ENCODE assay signal across 16 cellular contexts in genomic region chr5:1021136-1021968, GRCh38. TPM values are rescaled to one million over a fixed set of nuclear protein-coding genes. Genes with fewer than 3 reads are reported as not detected.
A peak's percentile ranks its signal among the peaks of the same experiment; 100 is the strongest.
DNase-seq lines count a peak whose midpoint lies in the region; ATAC-seq lines count a peak whose summit lies in the region.
"Had no signal": no experiment of that assay in that cellular context is flagged by ENCODE, and none has a peak within 500 bp of the region (broad histone marks: within the 10 kb centered on the region; RNA-seq: fewer than 3 reads in every experiment).

No MANE protein-coding gene starts in this region.

- H3F3A ChIP-seq in GM23248 (ENCODE audit: insufficient read depth), result no peaks in the 10 kb centered on the region

- no peaks in the 10 kb centered on the region for H3K9me3 ChIP-seq in GM23248 (ENCODE audit: low read depth)
- H3K9me3 ChIP-seq: pancreas, vagina had no signal

- in situ Hi-C loops in GM23248 (cut with MboI), result no loop called here

- no peak overlapping the region for H3K27ac ChIP-seq in GM23248
- H3K27ac ChIP-seq: HL-60, pancreas, vagina had no signal

- H3K4me3 ChIP-seq in GM23248, result no peak overlapping the region
- H3K4me3 ChIP-seq: pancreas, vagina had no signal

- no peak overlapping the region for H3K4me2 ChIP-seq in GM23248 (ENCODE audit: unreplicated experiment)

- H3K9ac ChIP-seq in GM23248, result no peak overlapping the region

- DNase-seq in 8988T (peak; percentile 31), GM23248 (peak; percentile 41), SW480 (ENCODE audit: low spot score) (peak; percentile 40), iPS-NIHi7 (ENCODE audit: extremely low spot score) (peak; percentile 69), sciatic nerve (ENCODE audit: low spot score) (no peak), putamen (ENCODE audit: low spot score) (no peak), retina (no peak)
- no peak for DNase-seq in activated effector memory CD4-positive, alpha-beta T cell treated with Interleukin-2 at 50 U/mL for 16 hours
- DNase-seq: cortex of kidney, GF-D8, Kasumi-1, NCI-H1436 had no signal

- 14 to 21% methylated on average over 21 to 29 of the region's 29 CpGs for WGBS in GM23248 (ENCODE audit: low coverage in 1 of 2, low lambda C conversion rate in 2 of 2, missing lambda C conversion rate in 2 of 2), 2 experiments

- H3K36me3 ChIP-seq in GM23248 (ENCODE audit: low read depth), result no peaks in the 10 kb centered on the region
- H3K36me3 ChIP-seq: pancreas, vagina had no signal

- ATAC-seq in sciatic nerve, result no peak
- ATAC-seq: pancreas had no signal

- H3K79me2 ChIP-seq in GM23248 (ENCODE audit: insufficient read depth), result no peaks in the 10 kb centered on the region

- no peaks in the 10 kb centered on the region for H3K9me2 ChIP-seq in GM23248 (ENCODE audit: insufficient read depth)

- no peaks in the 10 kb centered on the region for H4K20me1 ChIP-seq in GM23248 (ENCODE audit: insufficient read depth)

- no peaks in the 10 kb centered on the region for H3K4me1 ChIP-seq in GM23248 (ENCODE audit: insufficient read depth)
- H3K4me1 ChIP-seq: pancreas, vagina had no signal

- no peak overlapping the region for H2AFZ ChIP-seq in GM23248

- H3K27me3 ChIP-seq in GM23248 (replicated peaks; ENCODE audit: insufficient read depth), result 0 out of 2 replicates have a peak, but pooled peaks cover 3% of the 10 kb centered on the region
- H3K27me3 ChIP-seq: pancreas, vagina had no signal

- intact Hi-C loops in sciatic nerve (cut with DNase I), result no loop called here

RNA-seq across cellular contexts. Expression of gene NKD2, which starts 12.8 kb away (rescaled TPM):
- total RNA-seq in GM23248 (2014; rRNA removed; shearing (Covaris generic)), result not detected in 2 replicates
- not detected in 2 replicates for polyA plus RNA-seq in GM23248 (2016; fragmentation: Nextera tagmentation; extraction: Ambion mirVana)
- total RNA-seq in sciatic nerve, result 0.89 TPM
- total RNA-seq: epithelial cell of proximal tubule had no signal

Comparison
In these comparisons a context has a peak if more than half of its experiments do, and no peak if none do; other contexts are left out.
1. DNase-seq: peak in 8988T (single experiment), GM23248 (single experiment), SW480 (single experiment) and iPS-NIHi7 (single experiment); none in sciatic nerve (single experiment), activated effector memory CD4-positive, alpha-beta T cell treated with Interleukin-2 at 50 U/mL for 16 hours (single experiment), putamen (single experiment) and retina (single experiment).